21 cellular contexts compared by ENCODE assay signal in the genomic region with DNA sequence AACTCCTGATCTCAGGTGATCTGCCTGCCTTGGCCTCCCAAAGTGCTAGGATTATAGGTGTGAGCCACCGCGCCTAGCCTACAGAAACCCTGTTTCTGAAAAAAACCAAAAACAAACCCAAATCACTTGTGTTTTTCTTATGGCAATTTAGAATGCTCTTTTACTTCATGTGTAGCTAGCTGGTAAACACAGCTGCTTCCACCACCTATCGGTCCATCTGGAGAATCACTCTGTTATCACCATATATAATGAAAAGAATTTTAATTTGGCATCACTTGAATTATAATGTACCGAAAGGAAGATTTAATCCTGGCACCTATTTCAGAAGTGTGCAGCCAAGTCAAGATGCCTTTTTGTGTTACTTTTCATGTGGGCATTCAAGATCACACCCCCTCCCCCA.
DNase-seq lines count a peak whose midpoint lies in the region; ATAC-seq and TF ChIP-seq lines count a peak whose summit lies in the region.
"Had no signal": no experiment of that assay in that cellular context is flagged by ENCODE, and none has a peak within 500 bp of the region (broad histone marks: within the 10 kb centered on the region; RNA-seq: fewer than 3 reads in every experiment).

No MANE protein-coding gene starts in this region.

- H3K9me3 Mint-ChIP-seq in nephron progenitor cell = no peaks in the 10 kb centered on the region
- no peaks in the 10 kb centered on the region for H3K9me3 Mint-ChIP-seq in stimulated activated effector memory CD8-positive, alpha-beta T cell treated with anti-CD3 and anti-CD28 coated beads, Interleukin-12 subunit alpha, Interleukin-12 subunit beta, amount 100 ng/mL, for 72 hours
- H3K9me3 Mint-ChIP-seq in activated naive CD4-positive, alpha-beta T cell treated with anti-CD3 and anti-CD28 coated beads, Interleukin-2, amount 50 U/mL, for 72 hours = no peaks in the 10 kb centered on the region
- H3K9me3 Mint-ChIP-seq: CD4-positive, CD25-positive, alpha-beta regulatory T cell; CD8-positive, alpha-beta memory T cell had no signal

- H3K27ac ChIP-seq in mammary epithelial cell (ENCODE audit: insufficient read depth, low read depth, low read length) (no peak overlapping the region), breast epithelium (no peak overlapping the region), colonic mucosa (no peak overlapping the region), gastroesophageal sphincter (no peak overlapping the region)
- H3K27ac ChIP-seq: HL-60 had no signal

- WGBS in mammary epithelial cell (ENCODE audit: low coverage, missing lambda C conversion rate) = 73% methylated on average over 4 of the region's 4 CpGs
- WGBS in gastroesophageal sphincter (ENCODE audit: low coverage in 1 of 2), 2 donors = 79 to 100% methylated on average over 2 to 4 of the region's 4 CpGs

- H3K27ac Mint-ChIP-seq in nephron progenitor cell = peak overlapping the region; percentile 72
- peak overlapping the region; percentile 43 for H3K27ac Mint-ChIP-seq in stimulated activated effector memory CD8-positive, alpha-beta T cell treated with anti-CD3 and anti-CD28 coated beads, Interleukin-12 subunit alpha, Interleukin-12 subunit beta, amount 100 ng/mL, for 72 hours
- peak overlapping the region in 1 of 2 donors; percentile 44 for H3K27ac Mint-ChIP-seq in activated naive CD4-positive, alpha-beta T cell treated with anti-CD3 and anti-CD28 coated beads, Interleukin-2, amount 50 U/mL, for 72 hours
- H3K27ac Mint-ChIP-seq: CD4-positive, CD25-positive, alpha-beta regulatory T cell had no signal

- no peak for TF ChIP-seq EP300 in gastroesophageal sphincter (IDR thresholded peaks at IDR 0.05)

- H3K4me2 ChIP-seq in mammary epithelial cell (ENCODE audit: insufficient read depth, low read depth, low read length) = no peak overlapping the region

- peaks cover 55% of the 10 kb centered on the region for H3K36me3 Mint-ChIP-seq in nephron progenitor cell (ENCODE audit: low read depth)
- H3K36me3 Mint-ChIP-seq in stimulated activated effector memory CD8-positive, alpha-beta T cell treated with anti-CD3 and anti-CD28 coated beads, Interleukin-12 subunit alpha, Interleukin-12 subunit beta, amount 100 ng/mL, for 72 hours = peaks cover 86% of the 10 kb centered on the region
- H3K36me3 Mint-ChIP-seq in activated naive CD4-positive, alpha-beta T cell treated with anti-CD3 and anti-CD28 coated beads, Interleukin-2, amount 50 U/mL, for 72 hours = peaks cover 15 to 41% of the 10 kb centered on the region in 2 donors

- H4K20me1 ChIP-seq in mammary epithelial cell (ENCODE audit: insufficient read depth, low read length) = no peaks in the 10 kb centered on the region

- intact Hi-C loops in mammary epithelial cell (cut with micrococcal nuclease) (loop anchor here (5.0 kb wide), 1 partner anchor 174 kb away; no protein-coding TSS in a partner anchor), breast epithelium (cut with DNase I; ENCODE audit: low total_unique reads) (no loop called here), colonic mucosa (cut with DNase I) (no loop called here)

- DNase-seq in mammary epithelial cell (no peak), breast epithelium (ENCODE audit: low spot score in 2 of 2) (no peak), colonic mucosa (no peak), nephron progenitor cell (no peak), SK-N-DZ (ENCODE audit: low spot score) (no peak)
- no peak for DNase-seq in stimulated activated effector memory CD8-positive, alpha-beta T cell treated with anti-CD3 and anti-CD28 coated beads, Interleukin-12 subunit alpha, Interleukin-12 subunit beta, amount 100 ng/mL, for 72 hours (ENCODE audit: low spot score in 2 of 2)
- no peak for DNase-seq in activated naive CD4-positive, alpha-beta T cell treated with anti-CD3 and anti-CD28 coated beads, Interleukin-2, amount 50 U/mL, for 72 hours (ENCODE audit: low spot score in 2 of 2)
- DNase-seq: ACHN; BE2C; C1 segment of cervical spinal cord; CD4-positive, CD25-positive, alpha-beta regulatory T cell; CD8-positive, alpha-beta memory T cell; COR-L47; DMS 273 treated with DMSO at 0.1 percent for 48 hours; DMS53; DND-41; EL had no signal

- H3K4me3 Mint-ChIP-seq in nephron progenitor cell = no peak overlapping the region
- no peak overlapping the region for H3K4me3 Mint-ChIP-seq in stimulated activated effector memory CD8-positive, alpha-beta T cell treated with anti-CD3 and anti-CD28 coated beads, Interleukin-12 subunit alpha, Interleukin-12 subunit beta, amount 100 ng/mL, for 72 hours
- H3K4me3 Mint-ChIP-seq: CD4-positive, CD25-positive, alpha-beta regulatory T cell; CD8-positive, alpha-beta memory T cell had no signal

- H3K36me3 ChIP-seq in mammary epithelial cell (ENCODE audit: insufficient read depth, low read length) (peaks cover 24% of the 10 kb centered on the region), breast epithelium (no peaks in the 10 kb centered on the region), colonic mucosa (no peaks in the 10 kb centered on the region), gastroesophageal sphincter (peaks cover 0 to 53% of the 10 kb centered on the region in 2 donors)

- CTCF ChIA-PET in mammary epithelial cell (lab: Charles Lee; ENCODE audit: low non-redundant PET) = no interaction called here

- no peak overlapping the region for H2AFZ ChIP-seq in mammary epithelial cell (ENCODE audit: low read depth, low read length)

- no peaks in the 10 kb centered on the region for H3K27me3 Mint-ChIP-seq in nephron progenitor cell (ENCODE audit: low read depth, poor library complexity)
- H3K27me3 Mint-ChIP-seq: CD4-positive, CD25-positive, alpha-beta regulatory T cell; CD8-positive, alpha-beta memory T cell had no signal

- H3K27me3 ChIP-seq in mammary epithelial cell (ENCODE audit: insufficient read depth, low read length) (no peaks in the 10 kb centered on the region), breast epithelium (no peaks in the 10 kb centered on the region), colonic mucosa (no peaks in the 10 kb centered on the region), gastroesophageal sphincter (no peaks in the 10 kb centered on the region)
- H3K27me3 ChIP-seq: BE2C had no signal

- H3K79me2 ChIP-seq in mammary epithelial cell (ENCODE audit: insufficient read depth, low read length) = no peaks in the 10 kb centered on the region

- H3K4me1 ChIP-seq in mammary epithelial cell (ENCODE audit: insufficient read depth, low read length) = peaks cover 13% of the 10 kb centered on the region
- H3K4me1 ChIP-seq in breast epithelium = no peaks in the 10 kb centered on the region
- no peaks in the 10 kb centered on the region for H3K4me1 ChIP-seq in colonic mucosa
- peaks cover 3 to 49% (median 5%) of the 10 kb centered on the region in 3 donors for H3K4me1 ChIP-seq in gastroesophageal sphincter
- H3K4me1 ChIP-seq: HAP-1 had no signal

- in situ Hi-C loops in mammary epithelial cell (cut with MboI; ENCODE audit: low sequenced_read_pairs in 2 of 2) = no loop called here

- TF ChIP-seq CTCF in mammary epithelial cell (conservative IDR thresholded peaks at IDR 0.05 in 1 of 2, IDR thresholded peaks at IDR 0.05 in 1 of 2; ENCODE audit: extremely low read depth in 1 of 2, insufficient read depth in 1 of 2, low read depth in 1 of 2, low read length in 2 of 2) (peak; percentile 18 to 23), breast epithelium (IDR thresholded peaks at IDR 0.05) (no peak), colonic mucosa (IDR thresholded peaks at IDR 0.05) (peak; percentile 15), nephron progenitor cell (IDR thresholded peaks at IDR 0.05) (no peak), gastroesophageal sphincter (IDR thresholded peaks at IDR 0.05) (no peak)

- H3K9me3 ChIP-seq in mammary epithelial cell (replicated peaks; ENCODE audit: insufficient read depth, low read length) = no peaks in the 10 kb centered on the region
- H3K9me3 ChIP-seq in breast epithelium = no peaks in the 10 kb centered on the region
- H3K9me3 ChIP-seq in colonic mucosa = no peaks in the 10 kb centered on the region
- no peaks in the 10 kb centered on the region for H3K9me3 ChIP-seq in gastroesophageal sphincter
- H3K9me3 ChIP-seq: BE2C, HAP-1 had no signal

- no peak overlapping the region for H3K4me3 ChIP-seq in mammary epithelial cell (replicated peaks in 1 of 3; ENCODE audit: insufficient read depth in 1 of 3, low read depth in 2 of 3, low read length in 3 of 3)
- H3K4me3 ChIP-seq in breast epithelium = no peak overlapping the region
- H3K4me3 ChIP-seq in colonic mucosa = no peak overlapping the region
- H3K4me3 ChIP-seq in gastroesophageal sphincter = no peak overlapping the region
- H3K4me3 ChIP-seq: GM12878, HAP-1 had no signal

- H3K4me1 Mint-ChIP-seq in nephron progenitor cell = peaks cover 16% of the 10 kb centered on the region
- peaks cover 17% of the 10 kb centered on the region for H3K4me1 Mint-ChIP-seq in stimulated activated effector memory CD8-positive, alpha-beta T cell treated with anti-CD3 and anti-CD28 coated beads, Interleukin-12 subunit alpha, Interleukin-12 subunit beta, amount 100 ng/mL, for 72 hours

- H3K9ac ChIP-seq in mammary epithelial cell (ENCODE audit: insufficient read depth, low read length) (no peak overlapping the region), colonic mucosa (ENCODE audit: low read depth in 2 of 2, low read length in 2 of 2) (no peak overlapping the region)

- dilution Hi-C loops in mammary epithelial cell (cut with HindIII; ENCODE audit: low sequenced_read_pairs) = no loop called here

- TF ChIP-seq POLR2A in breast epithelium (IDR thresholded peaks at IDR 0.05) (no peak), gastroesophageal sphincter (IDR thresholded peaks at IDR 0.05) (no peak)

- BruUV-seq in mammary epithelial cell (replicated peaks; lab: Mats Ljungman, UMichigan) = no TSS peak

- ATAC-seq in stimulated activated effector memory CD8-positive, alpha-beta T cell treated with anti-CD3 and anti-CD28 coated beads, Interleukin-12 subunit alpha, Interleukin-12 subunit beta, amount 100 ng/mL, for 72 hours = no peak
- no peak for ATAC-seq in gastroesophageal sphincter
- no peak for ATAC-seq in activated naive CD4-positive, alpha-beta T cell treated with anti-CD3 and anti-CD28 coated beads, Interleukin-2, amount 50 U/mL, for 72 hours
- ATAC-seq: GM12878 had no signal

Comparison
In these comparisons a context has a peak if more than half of its experiments do, and no peak if none do; other contexts are left out.
1. CTCF ChIP-seq: peak in mammary epithelial cell (2 of 2) and colonic mucosa (single experiment); none in breast epithelium (0 of 3), nephron progenitor cell (single experiment) and gastroesophageal sphincter (0 of 4).